ENCODE assay signal across 8 cellular contexts in the genomic region with DNA sequence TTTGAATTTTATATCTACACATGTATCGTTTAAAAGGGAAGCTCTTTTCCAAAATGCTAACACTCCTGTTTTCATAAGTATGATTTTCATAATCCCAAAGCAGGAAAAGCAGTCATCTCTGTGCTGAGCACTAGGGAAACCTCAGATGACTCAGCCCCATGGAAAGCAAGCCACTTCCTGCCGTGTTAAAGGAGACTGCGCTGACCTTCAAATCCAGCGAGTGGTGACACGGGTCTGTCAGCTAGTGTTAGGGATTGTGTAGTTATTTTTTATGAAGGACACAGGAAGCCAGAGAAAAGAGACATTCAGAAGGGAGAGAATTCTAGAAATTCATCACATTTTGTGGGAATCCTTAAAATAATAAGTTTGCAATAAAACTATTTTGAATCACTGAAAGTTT. TPM values are rescaled to one million over a fixed set of nuclear protein-coding genes. Genes with fewer than 3 reads are reported as not detected.
DNase-seq lines count a peak whose midpoint lies in the region; ATAC-seq and TF ChIP-seq lines count a peak whose summit lies in the region.

No MANE protein-coding gene starts in this region.

- intact Hi-C loops in mammary epithelial cell (cut with micrococcal nuclease) = no loop called here

- 0% methylated on average over 5 of the region's 5 CpGs for WGBS in mammary epithelial cell (ENCODE audit: low coverage, missing lambda C conversion rate)

- H3F3A ChIP-seq in MM.1S (ENCODE audit: insufficient read depth, low read length) = no peaks in the 10 kb centered on the region

- no peaks in the 10 kb centered on the region for H3K9me2 ChIP-seq in MM.1S (replicated peaks; ENCODE audit: insufficient read depth, low read length)

- TF ChIP-seq CTCF in mammary epithelial cell (conservative IDR thresholded peaks at IDR 0.05 in 1 of 2, IDR thresholded peaks at IDR 0.05 in 1 of 2; ENCODE audit: extremely low read depth in 1 of 2, insufficient read depth in 1 of 2, low read depth in 1 of 2, low read length in 2 of 2) (no peak), MM.1S (IDR thresholded peaks at IDR 0.05; ENCODE audit: low read length) (no peak)

- H3K4me3 ChIP-seq in mammary epithelial cell (replicated peaks in 1 of 3; ENCODE audit: insufficient read depth in 1 of 3, low read depth in 2 of 3, low read length in 3 of 3) = no peak overlapping the region
- H3K4me3 ChIP-seq in MM.1S (ENCODE audit: low read length) = no peak overlapping the region

- no peak overlapping the region for H3K9ac ChIP-seq in mammary epithelial cell (ENCODE audit: insufficient read depth, low read length)
- H3K9ac ChIP-seq in MM.1S (ENCODE audit: low read length) = no peak overlapping the region

- dilution Hi-C loops in mammary epithelial cell (cut with HindIII; ENCODE audit: low sequenced_read_pairs) = no loop called here

- H3K27ac ChIP-seq in mammary epithelial cell (ENCODE audit: insufficient read depth, low read depth, low read length) = peak overlapping the region; percentile 51
- no peak overlapping the region for H3K27ac ChIP-seq in MM.1S (ENCODE audit: low read length)

- DNase-seq in ELR (ENCODE audit: low read depth) (peak; percentile 91), NOMO-1 treated with DMSO at 0.1 percent for 48 hours (lab: John Stamatoyannopoulos, UW; ENCODE audit: unreplicated experiment) (peak; percentile 56), mammary epithelial cell (peak; percentile 76), medulla oblongata (ENCODE audit: extremely low spot score) (peak; percentile 32), MM.1S (no peak)

- H3K4me1 ChIP-seq in mammary epithelial cell (ENCODE audit: insufficient read depth, low read length) = peaks cover 42% of the 10 kb centered on the region
- no peaks in the 10 kb centered on the region; the same call in 1 of the 2 replicates for H3K4me1 ChIP-seq in MM.1S (ENCODE audit: low read length)

- H3K36me3 ChIP-seq in mammary epithelial cell (ENCODE audit: insufficient read depth, low read length) (no peaks in the 10 kb centered on the region), MM.1S (replicated peaks; ENCODE audit: insufficient read depth, low read length) (no peaks in the 10 kb centered on the region)

- H3K27me3 ChIP-seq in mammary epithelial cell (ENCODE audit: insufficient read depth, low read length) (no peaks in the 10 kb centered on the region), MM.1S (replicated peaks; ENCODE audit: insufficient read depth, low read length) (no peaks in the 10 kb centered on the region)

- no peak overlapping the region for H2AFZ ChIP-seq in mammary epithelial cell (ENCODE audit: low read depth, low read length)
- no peak overlapping the region for H2AFZ ChIP-seq in MM.1S (ENCODE audit: low read length)

- H3K4me2 ChIP-seq in mammary epithelial cell (ENCODE audit: insufficient read depth, low read depth, low read length) = peak overlapping the region; percentile 52
- no peak overlapping the region for H3K4me2 ChIP-seq in MM.1S (ENCODE audit: low read depth, low read length)

- H3K9me3 ChIP-seq in mammary epithelial cell (replicated peaks; ENCODE audit: insufficient read depth, low read length) = no peaks in the 10 kb centered on the region
- H3K9me3 ChIP-seq in MM.1S (replicated peaks; ENCODE audit: insufficient read depth, low read length) = no peaks in the 10 kb centered on the region

- no TSS peak for BruUV-seq in mammary epithelial cell (replicated peaks; lab: Mats Ljungman, UMichigan)

- in situ Hi-C loops in mammary epithelial cell (cut with MboI; ENCODE audit: low sequenced_read_pairs in 2 of 2) = no loop called here

- H4K20me1 ChIP-seq in mammary epithelial cell (ENCODE audit: insufficient read depth, low read length) = no peaks in the 10 kb centered on the region
- no peaks in the 10 kb centered on the region for H4K20me1 ChIP-seq in MM.1S (ENCODE audit: insufficient read depth, low read length)

- ATAC-seq in HG03039 (IDR thresholded peaks at IDR 0.05; ENCODE audit: unreplicated experiment) (no peak), GM19023 (IDR thresholded peaks at IDR 0.05; ENCODE audit: unreplicated experiment) (no peak), GM18873 (IDR thresholded peaks at IDR 0.05; ENCODE audit: low FRiP score, unreplicated experiment) (no peak)

- CTCF ChIA-PET in mammary epithelial cell (lab: Charles Lee; ENCODE audit: low non-redundant PET) = no interaction called here

- H3K79me2 ChIP-seq in mammary epithelial cell (ENCODE audit: insufficient read depth, low read length) (no peaks in the 10 kb centered on the region), MM.1S (ENCODE audit: low read length) (no peaks in the 10 kb centered on the region)

RNA-seq across cellular contexts. Expression of gene CD93, which starts 57.0 kb away (rescaled TPM):
- not detected for total RNA-seq in mammary epithelial cell
- polyA plus RNA-seq in mammary epithelial cell = not detected
- polyA minus RNA-seq in mammary epithelial cell = not detected
